In the genomic region with DNA sequence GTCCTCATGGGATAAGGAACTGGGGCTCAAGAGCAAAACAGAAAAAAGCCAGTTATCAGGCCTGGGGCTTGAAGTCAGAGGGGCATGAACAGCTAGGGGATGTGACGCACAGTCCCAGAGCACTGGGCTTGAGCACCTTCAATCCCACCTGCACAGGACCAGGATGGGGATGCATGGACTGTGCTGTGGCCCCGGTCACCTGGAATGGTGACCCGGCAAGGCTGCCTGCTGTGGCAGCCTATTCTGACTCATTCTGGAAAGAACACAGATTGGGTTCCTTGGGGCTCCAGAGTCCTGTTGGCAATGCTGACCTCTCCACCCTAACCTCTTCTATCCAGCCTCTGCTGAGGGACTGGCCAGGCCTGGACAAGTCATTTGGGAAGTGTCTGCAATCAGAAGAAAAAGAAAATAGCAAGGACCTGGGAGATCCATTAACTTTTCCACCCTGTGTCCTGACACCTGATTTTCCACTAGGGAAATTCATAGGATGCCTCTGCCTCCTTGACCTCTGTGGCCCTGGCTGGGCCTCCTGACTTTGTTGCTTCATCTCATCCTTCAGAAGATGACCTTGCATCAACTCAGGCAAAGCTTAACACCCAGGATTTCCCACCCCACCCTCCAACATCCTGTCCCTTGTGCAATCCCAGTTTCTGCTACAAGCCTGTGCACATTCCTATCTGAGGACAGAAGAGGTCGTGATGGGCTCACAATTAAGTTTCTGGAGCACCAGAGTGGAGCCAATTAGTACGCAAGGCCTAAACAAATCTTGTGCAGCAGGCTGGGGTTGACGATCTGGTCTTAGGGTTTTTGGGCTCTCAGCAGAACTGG, we compare ENCODE assay signal across 1 cellular context.
A peak's percentile ranks its signal among the peaks of the same experiment; 100 is the strongest.
TF ChIP-seq lines count a peak whose summit lies in the region.

No MANE protein-coding gene starts in this region.

TF ChIP-seq in SK-N-SH, 30 proteins besides CTCF, POLR2A, EP300 and RAD21:
- TF ChIP-seq MXI1 (IDR thresholded peaks at IDR 0.05; ENCODE audit: low read depth, low read length): no peak
- TF ChIP-seq SMC3 (IDR thresholded peaks at IDR 0.05; ENCODE audit: low read depth, low read length): 0 out of 2 replicates have a peak, but pooled peaks have one; percentile 8
